ENCODE assay signal across 17 cellular contexts in the genomic region with DNA sequence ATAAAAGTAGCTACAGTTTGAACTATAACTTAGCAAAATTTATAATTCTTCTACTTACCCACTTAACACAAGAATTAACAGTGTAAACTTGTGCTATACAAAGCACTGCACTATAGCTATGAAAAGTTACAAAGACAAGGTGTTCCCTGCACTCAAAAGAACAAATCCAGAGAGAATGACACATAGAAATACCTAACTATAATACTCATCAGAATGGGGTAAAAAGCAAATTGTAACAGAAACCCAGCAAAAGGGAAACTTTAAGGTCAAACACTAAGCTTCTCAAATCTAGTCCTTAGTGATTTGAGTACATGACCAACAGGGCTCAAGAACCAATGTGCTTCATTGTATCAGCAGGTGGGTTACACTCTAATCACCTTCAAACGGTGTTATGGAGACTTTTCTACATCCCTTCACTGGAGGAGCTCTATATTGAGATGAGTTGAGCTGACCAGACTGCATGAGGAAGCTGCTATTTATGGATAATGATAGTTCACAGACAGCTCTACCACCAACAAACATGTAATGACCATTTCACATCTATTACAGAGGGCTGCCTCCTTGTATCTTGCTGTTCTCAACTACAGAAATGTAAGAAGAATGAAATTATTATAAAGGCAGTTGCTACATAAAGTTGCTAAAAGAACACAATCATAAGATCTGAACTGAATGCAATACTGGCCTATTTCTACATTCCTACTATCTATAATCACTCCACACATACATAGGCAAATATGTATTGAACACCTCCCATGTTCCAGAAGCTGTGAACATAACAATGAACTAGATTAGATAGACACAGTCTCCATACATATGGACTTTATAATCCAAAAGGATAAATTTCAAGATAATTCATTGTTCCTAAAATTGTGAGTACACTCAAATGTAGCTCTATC. TPM values are rescaled to one million over a fixed set of nuclear protein-coding genes. Genes with fewer than 3 reads are reported as not detected.
DNase-seq lines count a peak whose midpoint lies in the region; ATAC-seq and TF ChIP-seq lines count a peak whose summit lies in the region.
"Had no signal": no experiment of that assay in that cellular context is flagged by ENCODE, and none has a peak within 500 bp of the region (broad histone marks: within the 10 kb centered on the region; RNA-seq: fewer than 3 reads in every experiment).

No MANE protein-coding gene starts in this region.

- DNase-seq in AG20443 (ENCODE audit: low spot score) (peak; percentile 18), IMR-90 (peak; percentile 54), brain microvascular endothelial cell (no peak), kidney tubule cell (ENCODE audit: low spot score) (peak; percentile 49), NCI-H2081 treated with DMSO at 0.1 percent for 48 hours (lab: John Stamatoyannopoulos, UW) (no peak), Kasumi-1 (lab: John Stamatoyannopoulos, UW) (no peak)
- no peak for DNase-seq in CD8-positive, alpha-beta T cell
- DNase-seq: DMS79; left colon; NCI-H1436; NCI-H510A; stimulated activated CD4-positive, alpha-beta T cell treated with anti-CD3 and anti-CD28 coated beads, Interleukin-1b, Interleukin-23, amount 100 ng/mL, for 48 hours had no signal

- peaks cover 5 to 8% of the 10 kb centered on the region in 2 experiments; a peak in 2 of 4 replicates for H3K79me1 ChIP-seq in IMR-90 (ENCODE audit: low read depth in 1 of 2, low read length in 2 of 2)

- H2BK20ac ChIP-seq in IMR-90 (ENCODE audit: low read depth, low read length), result peak overlapping the region; percentile 8; the same call in 1 of the 2 replicates

- H3K14ac ChIP-seq in IMR-90 (replicated peaks; ENCODE audit: low read depth, low read length), result peak overlapping the region; percentile 24

- no peak overlapping the region for H3K4ac ChIP-seq in IMR-90 (ENCODE audit: low read depth, low read length)

- no peak overlapping the region for H3K56ac ChIP-seq in IMR-90 (ENCODE audit: extremely low read depth, insufficient read depth, low read length)

- H3K9ac ChIP-seq in IMR-90 (ENCODE audit: low read depth, low read length), result no peak overlapping the region
- H3K9ac ChIP-seq: BLaER1 treated with 17β-estradiol and CSF1 and Interleukin-3, amounts not matched to agents 10 nM and 100 nM had no signal

- TF ChIP-seq POLR2A in IMR-90 (IDR thresholded peaks at IDR 0.05; ENCODE audit: low read depth, low read length), result no peak

- no peaks in the 10 kb centered on the region for H3K27me3 ChIP-seq in IMR-90 (ENCODE audit: control insufficient read depth, insufficient read depth, low read length)
- no peaks in the 10 kb centered on the region for H3K27me3 ChIP-seq in brain microvascular endothelial cell (replicated peaks)
- H3K27me3 ChIP-seq in CD8-positive, alpha-beta T cell (ENCODE audit: insufficient read depth, low read length), result no peaks in the 10 kb centered on the region
- H3K27me3 ChIP-seq: ascending aorta; BLaER1 treated with 17β-estradiol and CSF1 and Interleukin-3, amounts not matched to agents 10 nM and 100 nM; tibial nerve had no signal

- H4K91ac ChIP-seq in IMR-90 (ENCODE audit: insufficient read depth, low read depth, low read length), result no peak overlapping the region

- dilution Hi-C loops in IMR-90 (cut with HindIII; ENCODE audit: low sequenced_read_pairs, unreplicated experiment), result no loop called here

- peaks cover 4% of the 10 kb centered on the region for H3K9me1 ChIP-seq in IMR-90 (ENCODE audit: insufficient read depth, low read length)

- no peaks in the 10 kb centered on the region for H3K27me3 Mint-ChIP-seq in CD8-positive, alpha-beta T cell (ENCODE audit: low read depth)

- no peak overlapping the region for H4K5ac ChIP-seq in IMR-90 (ENCODE audit: low read depth, low read length)

- H2BK15ac ChIP-seq in IMR-90 (ENCODE audit: low read depth, low read length), result no peak overlapping the region

- intact Hi-C loops in IMR-90 (cut with micrococcal nuclease), result no loop called here
- intact Hi-C loops in CD8-positive, alpha-beta T cell (cut with DNase I, micrococcal nuclease), result no loop called here

- H3K4me3 ChIP-seq in IMR-90 (ENCODE audit: insufficient read depth, low read depth, low read length) (no peak overlapping the region), brain microvascular endothelial cell (ENCODE audit: low read depth, low read length) (no peak overlapping the region)
- H3K4me3 ChIP-seq in CD8-positive, alpha-beta T cell (ENCODE audit: low read depth, low read length), result no peak overlapping the region
- H3K4me3 ChIP-seq: ascending aorta; BLaER1 treated with 17β-estradiol and CSF1 and Interleukin-3, amounts not matched to agents 10 nM and 100 nM; tibial nerve had no signal

- CTCF ChIA-PET in IMR-90 (lab: Yijun Ruan, JAX), result interaction anchor here (1.0 kb wide), 1 partner anchor 8 kb away, joined by 3 read pairs; no protein-coding TSS in a partner anchor
- CTCF ChIA-PET in CD8-positive, alpha-beta T cell (lab: Charles Lee), result no interaction called here

- no peak overlapping the region for H2AK9ac ChIP-seq in IMR-90 (replicated peaks; ENCODE audit: low read depth, low read length, poor library complexity)

- no peaks in the 10 kb centered on the region for H3K9me3 Mint-ChIP-seq in CD8-positive, alpha-beta T cell
- H3K9me3 Mint-ChIP-seq: T-helper 2 cell treated with Interferon-gamma antibody and Interleukin-4, amounts not matched to agents 5 μg/mL and 100 μg/mL, for 36 hours had no signal

- in situ Hi-C loops in IMR-90 (cut with MboI; ENCODE audit: low sequenced_read_pairs), result no loop called here
- in situ Hi-C loops in brain microvascular endothelial cell (cut with HindIII; ENCODE audit: low pct_ligation_motif_present, low sequenced_read_pairs), result no loop called here

- POLR2A ChIA-PET in IMR-90 (lab: Charles Lee; ENCODE audit: unreplicated experiment), result no interaction called here
- POLR2A ChIA-PET in CD8-positive, alpha-beta T cell (lab: Charles Lee), result no interaction called here

- no peak overlapping the region for H2AK5ac ChIP-seq in IMR-90 (ENCODE audit: low read depth, low read length)

- peaks cover 3% of the 10 kb centered on the region; the same call in 1 of the 2 replicates for H3K4me1 ChIP-seq in IMR-90 (ENCODE audit: control insufficient read depth, insufficient read depth, low read length)
- no peaks in the 10 kb centered on the region for H3K4me1 ChIP-seq in CD8-positive, alpha-beta T cell (ENCODE audit: insufficient read depth, low read length)
- H3K4me1 ChIP-seq: ascending aorta, tibial nerve had no signal

- no peak overlapping the region for H3K27ac Mint-ChIP-seq in CD8-positive, alpha-beta T cell
- H3K27ac Mint-ChIP-seq: T-helper 2 cell treated with Interferon-gamma antibody and Interleukin-4, amounts not matched to agents 5 μg/mL and 100 μg/mL, for 36 hours had no signal

- no peak overlapping the region for H3K4me3 Mint-ChIP-seq in CD8-positive, alpha-beta T cell
- H3K4me3 Mint-ChIP-seq: T-helper 2 cell treated with Interferon-gamma antibody and Interleukin-4, amounts not matched to agents 5 μg/mL and 100 μg/mL, for 36 hours had no signal

- peak overlapping the region in 1 of 2 experiments; percentile 38; a peak in 2 of 4 replicates for H4K8ac ChIP-seq in IMR-90 (ENCODE audit: low read depth in 2 of 2, low read length in 2 of 2)

- H3K4me2 ChIP-seq in IMR-90 (ENCODE audit: low read depth, low read length), result peak overlapping the region; percentile 45; the same call in 1 of the 2 replicates

- peak overlapping the region; percentile 19; the same call in 1 of the 2 replicates for H3K23ac ChIP-seq in IMR-90 (ENCODE audit: low read depth, low read length)

- ATAC-seq in IMR-90 (ENCODE audit: low read depth), result peak; percentile 65
- no peak for ATAC-seq in GM19455 (IDR thresholded peaks at IDR 0.05; ENCODE audit: unreplicated experiment)
- ATAC-seq in CD8-positive, alpha-beta T cell, result no peak
- ATAC-seq: left colon had no signal

- WGBS in IMR-90 (ENCODE audit: extremely low coverage in 2 of 2, insufficient read length in 1 of 2), 2 experiments, result no CpG with 5 or more reads among the region's 1 CpG

- no TSS peak for BruUV-seq in IMR-90 (replicated peaks; lab: Mats Ljungman, UMichigan)

- no peaks in the 10 kb centered on the region for H3K4me1 Mint-ChIP-seq in CD8-positive, alpha-beta T cell (ENCODE audit: low read depth)

- no peak overlapping the region for H2AFZ ChIP-seq in IMR-90 (replicated peaks; ENCODE audit: low read length, poor library complexity)

- TF ChIP-seq RAD21 in IMR-90 (IDR thresholded peaks at IDR 0.05; ENCODE audit: low read length), result no peak

- H3K9me3 ChIP-seq in IMR-90 (ENCODE audit: control insufficient read depth, insufficient read depth, low read length), result no peaks in the 10 kb centered on the region
- no peaks in the 10 kb centered on the region for H3K9me3 ChIP-seq in CD8-positive, alpha-beta T cell (ENCODE audit: low read length)
- H3K9me3 ChIP-seq: ascending aorta, tibial nerve had no signal

- H4K20me1 ChIP-seq in IMR-90 (ENCODE audit: insufficient read depth, low read length), result no peaks in the 10 kb centered on the region

- H3K36me3 ChIP-seq in IMR-90 (ENCODE audit: control insufficient read depth, insufficient read depth, low read length) (no peaks in the 10 kb centered on the region), brain microvascular endothelial cell (replicated peaks) (no peaks in the 10 kb centered on the region)
- H3K36me3 ChIP-seq in CD8-positive, alpha-beta T cell (ENCODE audit: insufficient read depth, low read length), result no peaks in the 10 kb centered on the region
- H3K36me3 ChIP-seq: ascending aorta, tibial nerve had no signal

- no peak overlapping the region; the same call in 1 of the 2 replicates for H3K18ac ChIP-seq in IMR-90 (ENCODE audit: low read depth, low read length)

- H3K36me3 Mint-ChIP-seq in CD8-positive, alpha-beta T cell, result no peaks in the 10 kb centered on the region

- H2BK5ac ChIP-seq in IMR-90 (ENCODE audit: low read depth, low read length, poor library complexity, severe bottlenecking), result peak overlapping the region; percentile 6

- TF ChIP-seq CTCF in IMR-90 (conservative IDR thresholded peaks at IDR 0.05; ENCODE audit: low read depth, low read length), result no peak
- TF ChIP-seq CTCF in brain microvascular endothelial cell (IDR thresholded peaks at IDR 0.05; ENCODE audit: low read depth, low read length, missing control alignments), result no peak
- no peak for TF ChIP-seq CTCF in CD8-positive, alpha-beta T cell (IDR thresholded peaks at IDR 0.05)

- peak overlapping the region; percentile 46; the same call in 1 of the 2 replicates for H2BK120ac ChIP-seq in IMR-90 (ENCODE audit: low read depth, low read length)

- H3K27ac ChIP-seq in IMR-90 (ENCODE audit: insufficient read depth, low read length) (no peak overlapping the region), brain microvascular endothelial cell (peak overlapping the region; percentile 11)
- H3K27ac ChIP-seq in CD8-positive, alpha-beta T cell (ENCODE audit: low read depth, low read length), result no peak overlapping the region
- H3K27ac ChIP-seq: ascending aorta; BLaER1 treated with 17β-estradiol and CSF1 and Interleukin-3, amounts not matched to agents 10 nM and 100 nM; tibial nerve had no signal

TF ChIP-seq in IMR-90, 13 proteins besides CTCF, POLR2A, EP300 and RAD21 (continues in another document):
- no peak for TF ChIP-seq RCOR1 (IDR thresholded peaks at IDR 0.05; ENCODE audit: insufficient replicate concordance, low read length)
- no peak for TF ChIP-seq BHLHE40 (IDR thresholded peaks at IDR 0.05; ENCODE audit: low read depth, low read length)

RNA-seq across cellular contexts. Expression of gene PIK3R3, which starts 47.6 kb away (rescaled TPM):
- 9.9 and 14.7 TPM in 2 replicates for total RNA-seq in IMR-90 (2012; rRNA removed)
- 4.3 and 5.3 TPM in 2 replicates for polyA plus RNA-seq in IMR-90 (2012; rRNA removed)
- 1.7 and 2.0 TPM in 2 replicates for polyA plus RNA-seq in IMR-90 (2012; cell fraction: cytosol; rRNA removed)
- polyA plus RNA-seq in IMR-90 (2012; cell fraction: nucleus; rRNA removed; ENCODE audit: low replicate concordance), result 1.6 and 6.0 TPM in 2 replicates
- under 1 TPM; 0.71 to 0.94 TPM for total RNA-seq in CD8-positive, alpha-beta T cell

Comparison
In these comparisons a context has a peak if more than half of its experiments do, and no peak if none do; other contexts are left out.
1. DNase-seq: peak in AG20443 (single experiment), IMR-90 (single experiment) and kidney tubule cell (single experiment); none in brain microvascular endothelial cell (single experiment), NCI-H2081 treated with DMSO at 0.1 percent for 48 hours (single experiment), Kasumi-1 (0 of 2) and CD8-positive, alpha-beta T cell (0 of 7).